Comparison of ENCODE assay signal across 1 cellular context in genomic region chr11:122168218-122168617, GRCh38.
TF ChIP-seq lines count a peak whose summit lies in the region.

No MANE protein-coding gene starts in this region.

TF ChIP-seq in IMR-90, 13 proteins besides CTCF, POLR2A, EP300 and RAD21:
- TF ChIP-seq RFX5 (IDR thresholded peaks at IDR 0.05; ENCODE audit: low read depth, low read length), result no peak
- TF ChIP-seq NFE2L2 (IDR thresholded peaks at IDR 0.05; ENCODE audit: low read depth, low read length), result no peak
- no peak for TF ChIP-seq MAFK (IDR thresholded peaks at IDR 0.05; ENCODE audit: low read depth, low read length)
- no peak for TF ChIP-seq MAZ (IDR thresholded peaks at IDR 0.05; ENCODE audit: borderline replicate concordance, low read depth, low read length)
- no peak for TF ChIP-seq CHD1 (IDR thresholded peaks at IDR 0.05; ENCODE audit: low read depth, low read length)
- TF ChIP-seq CEBPB (IDR thresholded peaks at IDR 0.05; ENCODE audit: low read depth, low read length), result no peak
- no peak for TF ChIP-seq ELK1 (IDR thresholded peaks at IDR 0.05; ENCODE audit: borderline replicate concordance, low read depth, low read length)
